In the genomic region with DNA sequence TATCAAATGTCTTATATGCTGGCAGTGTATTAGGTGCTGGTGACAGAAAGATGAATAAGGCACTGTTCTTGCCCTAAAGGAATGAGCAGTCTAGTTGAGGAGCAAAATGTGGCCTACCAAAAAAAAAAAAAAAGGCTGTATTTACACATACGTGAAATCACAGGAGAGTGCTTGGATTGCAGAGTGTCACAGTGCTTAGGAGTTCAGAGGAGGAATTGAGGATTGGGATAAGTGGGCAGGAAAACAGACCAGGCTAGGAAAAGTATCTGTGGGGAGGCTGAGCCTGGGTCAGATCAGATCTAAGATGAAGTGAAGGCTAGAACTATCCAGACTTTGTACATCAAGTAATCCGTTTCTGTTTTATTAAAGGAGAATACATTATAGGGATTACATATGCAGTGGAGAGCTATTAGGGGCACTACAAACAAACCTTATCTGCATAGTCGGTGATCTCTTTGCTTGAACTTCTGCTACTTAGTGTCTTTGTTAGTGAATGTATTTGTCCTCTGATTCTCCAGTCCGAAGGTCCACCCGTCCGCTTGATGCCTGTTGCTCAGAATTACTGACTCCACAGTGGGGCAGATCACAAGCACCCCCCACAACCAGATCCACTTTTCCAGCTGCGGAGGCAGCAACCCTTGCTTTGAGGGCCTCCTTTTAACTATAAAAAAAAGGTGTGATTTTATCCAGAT, we compare ENCODE assay signal across 14 cellular contexts.
DNase-seq lines count a peak whose midpoint lies in the region; ATAC-seq, FAIRE-seq and TF ChIP-seq lines count a peak whose summit lies in the region.
"Had no signal": no experiment of that assay in that cellular context is flagged by ENCODE, and none has a peak within 500 bp of the region (broad histone marks: within the 10 kb centered on the region; RNA-seq: fewer than 3 reads in every experiment).

No MANE protein-coding gene starts in this region.

- H2AFZ ChIP-seq in HepG2 (ENCODE audit: low read length) = no peak overlapping the region
- H2AFZ ChIP-seq: PC-9 had no signal

- peaks cover 64% of the 10 kb centered on the region for H3K4me1 Mint-ChIP-seq in Calu3 (ENCODE audit: low read depth, unreplicated experiment)
- no peaks in the 10 kb centered on the region for H3K4me1 Mint-ChIP-seq in stimulated activated memory B cell treated with anti-CD40 and anti-IgM and Interleukin-4, amounts not matched to agents 10 μg/mL and 1 μg/mL and 100 μg/mL, for 72 hours

- peaks cover 98% of the 10 kb centered on the region for H3K79me2 ChIP-seq in HepG2 (ENCODE audit: insufficient read depth, low read length)

- in situ Hi-C loops in Panc1 (cut with HindIII; ENCODE audit: low pct_unique_long_range_greater_than_20kb, low sequenced_read_pairs) (no loop called here), HepG2 (cut with HindIII; ENCODE audit: extremely low pct_ligation_motif_present, low pct_unique_long_range_greater_than_20kb) (no loop called here)

- POLR2A ChIA-PET in Panc1 (lab: Charles Lee) = interaction anchor here (0.6 kb wide), 1 partner anchor 10 kb away, joined by 3 read pairs; no protein-coding TSS in a partner anchor
- POLR2A ChIA-PET in HepG2 (lab: Yijun Ruan, JAX) = interaction anchor here (1.0 to 1.6 kb wide), 3 partner anchors 10 to 21 kb away, joined by 3 to 6 read pairs (median 5); no protein-coding TSS in a partner anchor

- no peak for TF ChIP-seq RAD21 in HepG2 (CRISPR knock-in tag; IDR thresholded peaks at IDR 0.05)

- ATAC-seq in Panc1 = peak; percentile 35; the same call in 1 of the 2 replicates
- peak; percentile 73 for ATAC-seq in HepG2
- ATAC-seq in stimulated activated memory B cell treated with anti-CD40 and anti-IgM and Interleukin-4, amounts not matched to agents 10 μg/mL and 1 μg/mL and 100 μg/mL, for 72 hours = no peak

- WGBS in HepG2 (ENCODE audit: low lambda C conversion rate) = 9% methylated on average over 7 of the region's 7 CpGs
- 53 to 70% (median 61%) methylated on average over 7 of the region's 7 CpGs for WGBS in stomach, 5 donors
- 85 to 86% methylated on average over 7 of the region's 7 CpGs for WGBS in thyroid gland, 2 donors

- peak overlapping the region; percentile 29; the same call in 1 of the 2 replicates for H3K4me2 ChIP-seq in HepG2 (ENCODE audit: low read depth, low read length)
- H3K4me2 ChIP-seq: PC-9 had no signal

- peaks cover 7% of the 10 kb centered on the region; the same call in 1 of the 2 replicates for H3K36me3 ChIP-seq in Panc1 (ENCODE audit: control insufficient read depth, insufficient read depth, low read length)
- H3K36me3 ChIP-seq in HepG2 (replicated peaks in 1 of 2; ENCODE audit: control insufficient read depth in 1 of 2, insufficient read depth in 2 of 2, low read length in 2 of 2) = peaks cover 18 to 73% of the 10 kb centered on the region in 2 experiments
- H3K36me3 ChIP-seq in stomach = peaks cover 11 to 38% (median 26%) of the 10 kb centered on the region in 4 donors
- peaks cover 5 to 6% of the 10 kb centered on the region in 2 donors for H3K36me3 ChIP-seq in thyroid gland

- peak in 1 of 2 experiments; percentile 34; a peak in 1 of 4 replicates for TF ChIP-seq POLR2A in HepG2 (IDR thresholded peaks at IDR 0.05; ENCODE audit: insufficient read depth in 1 of 2, low read depth in 2 of 2, low read length in 2 of 2)
- no peak for TF ChIP-seq POLR2A in stomach (IDR thresholded peaks at IDR 0.05)
- TF ChIP-seq POLR2A in thyroid gland (IDR thresholded peaks at IDR 0.05) = no peak

- peaks cover 2% of the 10 kb centered on the region for H3K4me1 ChIP-seq in Panc1 (ENCODE audit: control insufficient read depth, insufficient read depth, low read length)
- H3K4me1 ChIP-seq in HepG2 (ENCODE audit: insufficient read depth, low read length) = peaks cover 100% of the 10 kb centered on the region
- H3K4me1 ChIP-seq in stomach = peaks cover 0 to 79% (median 46%) of the 10 kb centered on the region in 4 donors
- H3K4me1 ChIP-seq in thyroid gland = peaks cover 2 to 9% of the 10 kb centered on the region in 2 donors

- peaks cover 91% of the 10 kb centered on the region for H3K36me3 Mint-ChIP-seq in Calu3 (ENCODE audit: insufficient read depth, unreplicated experiment)
- H3K36me3 Mint-ChIP-seq in stimulated activated memory B cell treated with anti-CD40 and anti-IgM and Interleukin-4, amounts not matched to agents 10 μg/mL and 1 μg/mL and 100 μg/mL, for 72 hours = peaks cover 6% of the 10 kb centered on the region

- BruUV-seq in Calu3 (replicated peaks; lab: Mats Ljungman, UMichigan) (no TSS peak), Panc1 (replicated peaks; lab: Mats Ljungman, UMichigan) (no TSS peak), HepG2 (replicated peaks; lab: Mats Ljungman, UMichigan) (TSS peak; percentile 3)

- no peaks in the 10 kb centered on the region for H3K27me3 Mint-ChIP-seq in Calu3 (ENCODE audit: unreplicated experiment)
- H3K27me3 Mint-ChIP-seq in stimulated activated memory B cell treated with anti-CD40 and anti-IgM and Interleukin-4, amounts not matched to agents 10 μg/mL and 1 μg/mL and 100 μg/mL, for 72 hours = no peaks in the 10 kb centered on the region

- H3K27me3 ChIP-seq in Panc1 (ENCODE audit: control insufficient read depth, insufficient read depth, low read length) (no peaks in the 10 kb centered on the region), HepG2 (ENCODE audit: control insufficient read depth in 1 of 2, insufficient read depth in 2 of 2, low read length in 2 of 2) (no peaks in the 10 kb centered on the region), stomach (no peaks in the 10 kb centered on the region), thyroid gland (no peaks in the 10 kb centered on the region)
- H3K27me3 ChIP-seq: BE2C had no signal

- H3K9ac ChIP-seq in HepG2 (ENCODE audit: insufficient read depth, low read depth, low read length) = peak overlapping the region; percentile 50

- peak overlapping the region; percentile 16 for H3K27ac Mint-ChIP-seq in Calu3 (ENCODE audit: unreplicated experiment)
- H3K27ac Mint-ChIP-seq in stimulated activated memory B cell treated with anti-CD40 and anti-IgM and Interleukin-4, amounts not matched to agents 10 μg/mL and 1 μg/mL and 100 μg/mL, for 72 hours = no peak overlapping the region

- CTCF ChIA-PET in Calu3 (lab: Charles Lee) (no interaction called here), Panc1 (lab: Charles Lee) (no interaction called here), HepG2 (lab: Yijun Ruan, JAX; ENCODE audit: low intra/inter-chr PET ratio, low total read pairs) (no interaction called here)

- H3K27ac ChIP-seq in Panc1 (ENCODE audit: low read length) (0 out of 2 replicates have a peak overlapping the region, but pooled peaks have one; percentile 41), HepG2 (ENCODE audit: extremely low read length, insufficient read depth, low read length) (peak overlapping the region; percentile 85), stomach (peak overlapping the region in 4 of 5 donors; percentile 11 to 46 (median 28)), thyroid gland (no peak overlapping the region)
- H3K27ac ChIP-seq: PC-9 had no signal

- FAIRE-seq in HepG2 (lab: Jason Lieb, UNC) = peak; percentile 93

- no peak overlapping the region for H3K4me3 Mint-ChIP-seq in Calu3 (ENCODE audit: low read depth, unreplicated experiment)
- H3K4me3 Mint-ChIP-seq in stimulated activated memory B cell treated with anti-CD40 and anti-IgM and Interleukin-4, amounts not matched to agents 10 μg/mL and 1 μg/mL and 100 μg/mL, for 72 hours = no peak overlapping the region

- H3K9me3 ChIP-seq in Panc1 (ENCODE audit: control insufficient read depth, insufficient read depth, low read depth, low read length) (no peaks in the 10 kb centered on the region), HepG2 (ENCODE audit: low read length) (no peaks in the 10 kb centered on the region), stomach (no peaks in the 10 kb centered on the region), thyroid gland (no peaks in the 10 kb centered on the region)
- H3K9me3 ChIP-seq: BE2C had no signal

- H4K20me1 ChIP-seq in HepG2 (ENCODE audit: insufficient read depth, low read length) = peaks cover 86% of the 10 kb centered on the region

- peak in 1 of 2 experiments; percentile 59; a peak in 1 of 4 replicates for TF ChIP-seq EP300 in HepG2 (IDR thresholded peaks at IDR 0.05; ENCODE audit: low read depth in 2 of 2, low read length in 2 of 2)
- TF ChIP-seq EP300 in HepG2 (CRISPR knock-in tag; IDR thresholded peaks at IDR 0.05; ENCODE audit: borderline replicate concordance) = no peak
- no peak for TF ChIP-seq EP300 in stomach (IDR thresholded peaks at IDR 0.05)

- intact Hi-C loops in Calu3 (cut with micrococcal nuclease; ENCODE audit: unreplicated experiment) (no loop called here), Panc1 (cut with micrococcal nuclease; ENCODE audit: unreplicated experiment) (no loop called here), HepG2 (cut with micrococcal nuclease; ENCODE audit: unreplicated experiment) (loop anchor here (1.0 kb wide), 1 partner anchor 15 kb away; no protein-coding TSS in a partner anchor), stomach (cut with DNase I; ENCODE audit: low total_unique reads) (no loop called here), thyroid gland (cut with DNase I) (no loop called here)

- TF ChIP-seq CTCF in Calu3 (IDR thresholded peaks at IDR 0.05; ENCODE audit: unreplicated experiment) (no peak), Panc1 (IDR thresholded peaks at IDR 0.05) (no peak), HepG2 (CRISPR knock-in tag; IDR thresholded peaks at IDR 0.05) (no peak), stomach (IDR thresholded peaks at IDR 0.05) (no peak), thyroid gland (IDR thresholded peaks at IDR 0.05) (no peak)

- no peak for DNase-seq in Calu3
- DNase-seq in Panc1 (ENCODE audit: low read depth, low spot score) = no peak
- DNase-seq in HepG2 (ENCODE audit: low spot score) = peak; percentile 87
- no peak for DNase-seq in stomach
- DNase-seq in NCI-H1092 treated with DMSO at 0.1 percent for 48 hours (lab: John Stamatoyannopoulos, UW) = no peak
- DNase-seq in thyroid gland = no peak
- DNase-seq: BE2C, IMR-90, Kasumi-1, NCI-H1417 treated with DMSO at 0.1 percent for 48 hours, NCI-H2081, NCI-H345, PC-9 had no signal

- H3K9me3 Mint-ChIP-seq in Calu3 (ENCODE audit: low read depth, unreplicated experiment) = no peaks in the 10 kb centered on the region
- no peaks in the 10 kb centered on the region for H3K9me3 Mint-ChIP-seq in stimulated activated memory B cell treated with anti-CD40 and anti-IgM and Interleukin-4, amounts not matched to agents 10 μg/mL and 1 μg/mL and 100 μg/mL, for 72 hours

- H3K4me3 ChIP-seq in Panc1 (ENCODE audit: low read depth in 2 of 2, low read length in 2 of 2) = no peak overlapping the region
- no peak overlapping the region for H3K4me3 ChIP-seq in HepG2 (replicated peaks in 1 of 3; ENCODE audit: insufficient read depth in 1 of 3, low read depth in 2 of 3, low read length in 3 of 3)
- no peak overlapping the region for H3K4me3 ChIP-seq in stomach
- no peak overlapping the region for H3K4me3 ChIP-seq in thyroid gland (replicated peaks in 1 of 3)
- H3K4me3 ChIP-seq: PC-9 had no signal

TF ChIP-seq in HepG2, 621 proteins besides CTCF, POLR2A, EP300 and RAD21 (continues in another document):
- 0 out of 2 replicates have a peak, but pooled peaks have one; percentile 24 for TF ChIP-seq DRAP1 (CRISPR knock-in tag; IDR thresholded peaks at IDR 0.05)
- no peak for TF ChIP-seq CREB1 (IDR thresholded peaks at IDR 0.05)
- TF ChIP-seq CREB1 (CRISPR knock-in tag; IDR thresholded peaks at IDR 0.05) = peak; percentile 8

Comparison
In these comparisons a context has a peak if more than half of its experiments do, and no peak if none do; other contexts are left out.
1. H3K27ac ChIP-seq: peak in Panc1 (single experiment), HepG2 (single experiment) and stomach (4 of 5); none in thyroid gland (0 of 3).